In the genomic region with DNA sequence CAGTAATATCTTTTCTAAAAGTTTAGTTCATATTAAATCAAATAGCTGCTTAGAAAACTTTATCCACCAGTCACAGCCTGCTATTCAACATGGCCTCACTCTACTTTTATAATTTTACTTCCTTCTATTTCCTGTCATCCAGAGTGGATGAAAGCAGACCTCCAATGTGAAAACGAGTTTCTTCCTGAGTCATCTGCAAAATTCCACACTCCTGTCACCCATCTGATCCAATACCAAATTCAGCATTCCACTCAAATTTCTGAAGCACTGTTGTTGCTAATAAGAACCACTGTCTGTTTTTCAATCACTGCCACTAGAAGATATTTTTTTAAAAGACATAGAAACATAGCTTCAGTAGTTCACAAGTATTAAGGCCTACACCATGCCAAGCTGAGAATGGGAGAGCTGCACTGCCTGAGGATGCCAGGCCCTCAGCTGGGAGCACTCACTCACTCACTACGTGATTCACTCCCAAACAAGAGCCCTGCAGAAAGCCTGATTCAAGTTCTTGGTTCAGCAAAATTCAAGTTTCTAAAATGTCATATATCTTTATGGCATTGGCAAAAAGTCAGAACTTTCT, we compare ENCODE assay signal across 18 cellular contexts.
"Had no signal": no experiment of that assay in that cellular context is flagged by ENCODE, and none has a peak within 500 bp of the region (broad histone marks: within the 10 kb centered on the region; RNA-seq: fewer than 3 reads in every experiment).

No MANE protein-coding gene starts in this region.

- H3K4me3 ChIP-seq: breast epithelium, gastroesophageal sphincter, neural progenitor cell, pancreas, sigmoid colon, stomach, thoracic aorta, upper lobe of right lung had no signal

- H3K27ac ChIP-seq: breast epithelium, epithelial cell of prostate, gastroesophageal sphincter, neural progenitor cell, pancreas, sigmoid colon, stomach, thoracic aorta, upper lobe of right lung had no signal

- H3K27me3 ChIP-seq: breast epithelium, gastroesophageal sphincter, neural progenitor cell, pancreas, sigmoid colon, stomach, upper lobe of right lung had no signal

- H3K36me3 ChIP-seq: breast epithelium, gastroesophageal sphincter, neural progenitor cell, pancreas, sigmoid colon, stomach, thoracic aorta, upper lobe of right lung had no signal

- H2AFZ ChIP-seq: neural progenitor cell had no signal

- H3K36me3 Mint-ChIP-seq: memory B cell, neural progenitor cell had no signal

- H3K27ac Mint-ChIP-seq: activated naive CD4-positive, alpha-beta T cell treated with anti-CD3 and anti-CD28 coated beads for 36 hours; activated naive CD8-positive, alpha-beta T cell treated with anti-CD3 and anti-CD28 coated beads, Interleukin-2, amount 50 U/mL, for 24 hours; activated T-helper 2 cell treated with anti-CD3 and anti-CD28 coated beads, Interferon-gamma antibody, Interleukin-2, Interleukin-4, amounts not matched to agents 10 μg/mL and 5 μg/mL and 100 μg/mL, durations not matched to agents 14 hours and 24 hours and 36 hours; memory B cell had no signal

- ATAC-seq: activated naive CD8-positive, alpha-beta T cell treated with anti-CD3 and anti-CD28 coated beads, Interleukin-2, amount 50 U/mL, for 24 hours; gastroesophageal sphincter; pancreas had no signal

- H3K9ac ChIP-seq: neural progenitor cell had no signal

- H3K4me1 Mint-ChIP-seq: memory B cell had no signal

- DNase-seq: activated CD4-positive, CD25-positive, alpha-beta regulatory T cell treated with anti-CD3 and anti-CD28 coated beads, Interleukin-2, amount 50 U/mL, for 72 hours; activated naive CD4-positive, alpha-beta T cell treated with anti-CD3 and anti-CD28 coated beads for 36 hours; activated naive CD8-positive, alpha-beta T cell treated with anti-CD3 and anti-CD28 coated beads, Interleukin-2, amount 50 U/mL, for 24 hours; activated T-cell treated with anti-CD3 and anti-CD28 coated beads for 4 hours; aorta; islet precursor cell; pancreas; sigmoid colon; stimulated activated CD4-positive, alpha-beta T cell treated with anti-CD3 and anti-CD28 coated beads, Interleukin-1b, Interleukin-23, amount 100 ng/mL, for 48 hours; stomach; upper lobe of right lung had no signal

- H3K9me3 ChIP-seq: breast epithelium, gastroesophageal sphincter, pancreas, sigmoid colon, stomach, thoracic aorta, upper lobe of right lung had no signal

- H3K27me3 Mint-ChIP-seq: activated naive CD8-positive, alpha-beta T cell treated with anti-CD3 and anti-CD28 coated beads, Interleukin-2, amount 50 U/mL, for 24 hours had no signal

- H3K9me3 Mint-ChIP-seq: activated naive CD4-positive, alpha-beta T cell treated with anti-CD3 and anti-CD28 coated beads for 36 hours; activated naive CD8-positive, alpha-beta T cell treated with anti-CD3 and anti-CD28 coated beads, Interleukin-2, amount 50 U/mL, for 24 hours; activated T-helper 2 cell treated with anti-CD3 and anti-CD28 coated beads, Interferon-gamma antibody, Interleukin-2, Interleukin-4, amounts not matched to agents 10 μg/mL and 5 μg/mL and 100 μg/mL, durations not matched to agents 14 hours and 24 hours and 36 hours; memory B cell; neural progenitor cell had no signal

- H3K4me2 ChIP-seq: neural progenitor cell had no signal

- H3K4me3 Mint-ChIP-seq: activated naive CD4-positive, alpha-beta T cell treated with anti-CD3 and anti-CD28 coated beads for 36 hours; activated naive CD8-positive, alpha-beta T cell treated with anti-CD3 and anti-CD28 coated beads, Interleukin-2, amount 50 U/mL, for 24 hours; memory B cell; neural progenitor cell had no signal

- H3K4me1 ChIP-seq: breast epithelium, pancreas, sigmoid colon, stomach, upper lobe of right lung had no signal
